8 cellular contexts compared by ENCODE assay signal in the genomic region with DNA sequence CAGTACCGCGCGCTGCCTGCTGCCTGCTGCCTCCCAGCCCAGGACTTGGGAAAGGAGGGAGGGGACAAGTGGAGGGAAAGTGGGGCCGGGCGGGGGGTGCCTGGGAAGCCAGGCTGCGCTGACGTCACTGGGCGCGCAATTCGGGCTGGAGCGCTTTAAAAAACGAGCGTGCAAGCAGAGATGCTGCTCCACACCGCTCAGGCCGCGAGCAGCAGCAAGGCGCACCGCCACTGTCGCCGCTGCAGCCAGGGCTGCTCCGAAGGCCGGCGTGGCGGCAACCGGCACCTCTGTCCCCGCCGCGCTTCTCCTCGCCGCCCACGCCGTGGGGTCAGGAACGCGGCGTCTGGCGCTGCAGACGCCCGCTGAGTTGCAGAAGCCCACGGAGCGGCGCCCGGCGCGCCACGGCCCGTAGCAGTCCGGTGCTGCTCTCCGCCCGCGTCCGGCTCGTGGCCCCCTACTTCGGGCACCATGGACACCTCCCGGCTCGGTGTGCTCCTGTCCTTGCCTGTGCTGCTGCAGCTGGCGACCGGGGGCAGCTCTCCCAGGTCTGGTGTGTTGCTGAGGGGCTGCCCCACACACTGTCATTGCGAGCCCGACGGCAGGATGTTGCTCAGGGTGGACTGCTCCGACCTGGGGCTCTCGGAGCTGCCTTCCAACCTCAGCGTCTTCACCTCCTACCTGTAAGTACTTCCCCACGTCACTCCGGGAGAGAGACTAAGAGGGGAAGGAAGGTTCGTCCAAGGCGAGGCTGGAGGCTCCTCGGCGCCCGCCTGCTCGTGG. TPM values are rescaled to one million over a fixed set of nuclear protein-coding genes. Genes with fewer than 3 reads are reported as not detected.
DNase-seq lines count a peak whose midpoint lies in the region; ATAC-seq and TF ChIP-seq lines count a peak whose summit lies in the region.

A gene with protein sequence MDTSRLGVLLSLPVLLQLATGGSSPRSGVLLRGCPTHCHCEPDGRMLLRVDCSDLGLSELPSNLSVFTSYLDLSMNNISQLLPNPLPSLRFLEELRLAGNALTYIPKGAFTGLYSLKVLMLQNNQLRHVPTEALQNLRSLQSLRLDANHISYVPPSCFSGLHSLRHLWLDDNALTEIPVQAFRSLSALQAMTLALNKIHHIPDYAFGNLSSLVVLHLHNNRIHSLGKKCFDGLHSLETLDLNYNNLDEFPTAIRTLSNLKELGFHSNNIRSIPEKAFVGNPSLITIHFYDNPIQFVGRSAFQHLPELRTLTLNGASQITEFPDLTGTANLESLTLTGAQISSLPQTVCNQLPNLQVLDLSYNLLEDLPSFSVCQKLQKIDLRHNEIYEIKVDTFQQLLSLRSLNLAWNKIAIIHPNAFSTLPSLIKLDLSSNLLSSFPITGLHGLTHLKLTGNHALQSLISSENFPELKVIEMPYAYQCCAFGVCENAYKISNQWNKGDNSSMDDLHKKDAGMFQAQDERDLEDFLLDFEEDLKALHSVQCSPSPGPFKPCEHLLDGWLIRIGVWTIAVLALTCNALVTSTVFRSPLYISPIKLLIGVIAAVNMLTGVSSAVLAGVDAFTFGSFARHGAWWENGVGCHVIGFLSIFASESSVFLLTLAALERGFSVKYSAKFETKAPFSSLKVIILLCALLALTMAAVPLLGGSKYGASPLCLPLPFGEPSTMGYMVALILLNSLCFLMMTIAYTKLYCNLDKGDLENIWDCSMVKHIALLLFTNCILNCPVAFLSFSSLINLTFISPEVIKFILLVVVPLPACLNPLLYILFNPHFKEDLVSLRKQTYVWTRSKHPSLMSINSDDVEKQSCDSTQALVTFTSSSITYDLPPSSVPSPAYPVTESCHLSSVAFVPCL (plus strand): TSS at position 186 of the 780 bp plus-strand sequence. CDS start 283 bp downstream, at position 469.

- H3K27ac Mint-ChIP-seq in T-helper 2 cell treated with Interferon-gamma antibody and Interleukin-4, amounts not matched to agents 5 μg/mL and 100 μg/mL, for 36 hours, result no peak within 1 kb of the TSS
- H3K27ac Mint-ChIP-seq in mesothelial cell of epicardium (no peak within 1 kb of the TSS), type B pancreatic cell (peak within 1 kb of the TSS; percentile 33)

- peaks cover 17% of the 10 kb centered on the region for H3K9me3 Mint-ChIP-seq in T-helper 2 cell treated with Interferon-gamma antibody and Interleukin-4, amounts not matched to agents 5 μg/mL and 100 μg/mL, for 36 hours
- H3K9me3 Mint-ChIP-seq in mesothelial cell of epicardium, result peaks cover 21% of the 10 kb centered on the region
- peaks cover 12% of the 10 kb centered on the region for H3K9me3 Mint-ChIP-seq in type B pancreatic cell

- H3K36me3 Mint-ChIP-seq in T-helper 2 cell treated with Interferon-gamma antibody and Interleukin-4, amounts not matched to agents 5 μg/mL and 100 μg/mL, for 36 hours (ENCODE audit: low read depth), result no peaks in the 10 kb centered on the region
- no peaks in the 10 kb centered on the region for H3K36me3 Mint-ChIP-seq in mesothelial cell of epicardium
- no peaks in the 10 kb centered on the region for H3K36me3 Mint-ChIP-seq in type B pancreatic cell

- peak; percentile 47 for ATAC-seq in HG03354 (IDR thresholded peaks at IDR 0.05; ENCODE audit: poor library complexity, severe bottlenecking, unreplicated experiment)

- peak within 1 kb of the TSS; percentile 74 for H3K4me3 Mint-ChIP-seq in T-helper 2 cell treated with Interferon-gamma antibody and Interleukin-4, amounts not matched to agents 5 μg/mL and 100 μg/mL, for 36 hours
- H3K4me3 Mint-ChIP-seq in mesothelial cell of epicardium (peak within 1 kb of the TSS; percentile 72), type B pancreatic cell (peak within 1 kb of the TSS; percentile 86)

- peaks cover 69% of the 10 kb centered on the region for H3K27me3 Mint-ChIP-seq in T-helper 2 cell treated with Interferon-gamma antibody and Interleukin-4, amounts not matched to agents 5 μg/mL and 100 μg/mL, for 36 hours (ENCODE audit: low read depth)
- H3K27me3 Mint-ChIP-seq in mesothelial cell of epicardium (ENCODE audit: low read depth) (peaks cover 82% of the 10 kb centered on the region), type B pancreatic cell (peaks cover 81% of the 10 kb centered on the region)

- no peak within 1 kb of the TSS for H3K4me3 ChIP-seq in epithelial cell of esophagus (ENCODE audit: low read length)

- peak; percentile 73 for DNase-seq in ELF-1 (ENCODE audit: low read depth, low spot score)
- DNase-seq in T-helper 2 cell treated with Interferon-gamma antibody and Interleukin-4, amounts not matched to agents 5 μg/mL and 100 μg/mL, for 36 hours (ENCODE audit: low spot score), result no peak
- DNase-seq in epithelial cell of esophagus (ENCODE audit: low read depth), result peak; percentile 21
- DNase-seq in mesothelial cell of epicardium (ENCODE audit: low spot score in 2 of 2, unreplicated experiment in 2 of 2), result peak; percentile 30 to 59
- peak; percentile 77 for DNase-seq in type B pancreatic cell (ENCODE audit: extremely low spot score, unreplicated experiment)
- DNase-seq in NOMO-1 treated with dmso at 0.1 percent for 144 hours (lab: John Stamatoyannopoulos, UW; ENCODE audit: unreplicated experiment), result no peak
- no peak for DNase-seq in MV-4-11 (lab: John Stamatoyannopoulos, UW)

- TF ChIP-seq CTCF in epithelial cell of esophagus (IDR thresholded peaks at IDR 0.05; ENCODE audit: insufficient read depth, low read depth, low read length, missing control alignments) (no peak), mesothelial cell of epicardium (IDR thresholded peaks at IDR 0.05; ENCODE audit: unreplicated experiment) (no peak), type B pancreatic cell (conservative IDR thresholded peaks at IDR 0.05) (no peak)

- peaks cover 18% of the 10 kb centered on the region for H3K4me1 Mint-ChIP-seq in T-helper 2 cell treated with Interferon-gamma antibody and Interleukin-4, amounts not matched to agents 5 μg/mL and 100 μg/mL, for 36 hours (ENCODE audit: low read depth)
- H3K4me1 Mint-ChIP-seq in mesothelial cell of epicardium, result peaks cover 26% of the 10 kb centered on the region
- peaks cover 11% of the 10 kb centered on the region for H3K4me1 Mint-ChIP-seq in type B pancreatic cell (ENCODE audit: unreplicated experiment)

RNA-seq across cellular contexts. Expression of the gene that starts here (rescaled TPM):
- total RNA-seq in mesothelial cell of epicardium, result 0.40 to 0.54 TPM (median 0.43 TPM) in 3 replicates
- 1.4 and 7.9 TPM in 2 replicates for total RNA-seq in type B pancreatic cell (ENCODE audit: low replicate concordance)

Comparison
In these comparisons a context has a peak if more than half of its experiments do, and no peak if none do; other contexts are left out.
1. Peak in DNase-seq in mesothelial cell of epicardium; RNA of the gene not detected or under 1 TPM.
2. DNase-seq: peak in ELF-1 (single experiment), epithelial cell of esophagus (single experiment) and type B pancreatic cell (single experiment); none in T-helper 2 cell treated with Interferon-gamma antibody and Interleukin-4, amounts not matched to agents 5 μg/mL and 100 μg/mL, for 36 hours (single experiment), NOMO-1 treated with dmso at 0.1 percent for 144 hours (single experiment) and MV-4-11 (single experiment).
3. Peak in every context shown above with its lines, with median percentiles within 50 percentile points of each other: H3K4me3 Mint-ChIP-seq.